ENCODE assay signal across 16 cellular contexts in genomic region chr17:18250259-18250658, GRCh38. TPM values are rescaled to one million over a fixed set of nuclear protein-coding genes. Genes with fewer than 3 reads are reported as not detected.
DNase-seq lines count a peak whose midpoint lies in the region; ATAC-seq, FAIRE-seq and TF ChIP-seq lines count a peak whose summit lies in the region.
"Had no signal": no experiment of that assay in that cellular context is flagged by ENCODE, and none has a peak within 500 bp of the region (broad histone marks: within the 10 kb centered on the region; RNA-seq: fewer than 3 reads in every experiment).

No MANE protein-coding gene starts in this region.

- CTCF ChIA-PET in Calu3 (lab: Charles Lee) = no interaction called here

- peaks cover 0 to 89% (median 0%) of the 10 kb centered on the region in 3 donors for H3K36me3 ChIP-seq in Peyer's patch

- TF ChIP-seq POLR2A in Peyer's patch (IDR thresholded peaks at IDR 0.05) = no peak

- FAIRE-seq in HTR-8/SVneo (lab: Jason Lieb, UNC) = peak; percentile 63

- H3K4me1 ChIP-seq in Peyer's patch = peaks cover 0 to 26% (median 0%) of the 10 kb centered on the region in 4 donors

- H3K9me3 Mint-ChIP-seq in Calu3 (ENCODE audit: low read depth, unreplicated experiment) = no peaks in the 10 kb centered on the region
- H3K9me3 Mint-ChIP-seq: neural crest cell had no signal

- no peak for DNase-seq in Calu3
- DNase-seq in HTR-8/SVneo (ENCODE audit: insufficient read length, low spot score) = no peak
- DNase-seq in Peyer's patch = peak in 2 of 3 donors; percentile 82 to 89
- DNase-seq in left kidney (ENCODE audit: low read depth, low spot score) = peak; percentile 19
- no peak for DNase-seq in dedifferentiated amniotic fluid mesenchymal stem cell (ENCODE audit: extremely low spot score)
- DNase-seq in activated T-cell treated with anti-CD3 and anti-CD28 coated beads, Interleukin-2, amount 50 U/mL, for 48 hours = no peak
- DNase-seq in ecto neural progenitor cell (ENCODE audit: low spot score) = no peak
- DNase-seq: activated CD8-positive, alpha-beta memory T cell treated with anti-CD3 and anti-CD28 coated beads for 24 hours; activated effector memory CD4-positive, alpha-beta T cell treated with anti-CD3 and anti-CD28 coated beads, Interleukin-2, amount 50 U/mL, for 16 hours; C1 segment of cervical spinal cord; effector CD4-positive, alpha-beta T cell; MV-4-11; upper lobe of left lung had no signal

- H3K27ac Mint-ChIP-seq in Calu3 (ENCODE audit: unreplicated experiment) = peak overlapping the region; percentile 36

- TF ChIP-seq CTCF in Calu3 (IDR thresholded peaks at IDR 0.05; ENCODE audit: unreplicated experiment) (no peak), Peyer's patch (IDR thresholded peaks at IDR 0.05) (no peak)

- no peaks in the 10 kb centered on the region for H3K27me3 Mint-ChIP-seq in Calu3 (ENCODE audit: unreplicated experiment)

- no peaks in the 10 kb centered on the region for H3K9me3 ChIP-seq in Peyer's patch
- H3K9me3 ChIP-seq: right atrium auricular region, upper lobe of left lung had no signal

- H3K27me3 ChIP-seq in Peyer's patch = no peaks in the 10 kb centered on the region
- H3K27me3 ChIP-seq: right atrium auricular region, upper lobe of left lung had no signal

- peak overlapping the region in 1 of 4 donors; percentile 4 for H3K27ac ChIP-seq in Peyer's patch
- H3K27ac ChIP-seq: right atrium auricular region, upper lobe of left lung had no signal

- peaks cover 59% of the 10 kb centered on the region for H3K36me3 Mint-ChIP-seq in Calu3 (ENCODE audit: insufficient read depth, unreplicated experiment)

- intact Hi-C loops in Calu3 (cut with micrococcal nuclease; ENCODE audit: unreplicated experiment) = no loop called here

- no peak for ATAC-seq in HG02973 (IDR thresholded peaks at IDR 0.05; ENCODE audit: unreplicated experiment)

- BruUV-seq in Calu3 (replicated peaks; lab: Mats Ljungman, UMichigan) = no TSS peak

- no peaks in the 10 kb centered on the region for H3K4me1 Mint-ChIP-seq in Calu3 (ENCODE audit: low read depth, unreplicated experiment)

- H3K4me3 Mint-ChIP-seq in Calu3 (ENCODE audit: low read depth, unreplicated experiment) = no peak overlapping the region
- H3K4me3 Mint-ChIP-seq: neural crest cell had no signal

- H3K4me3 ChIP-seq in Peyer's patch = no peak overlapping the region
- H3K4me3 ChIP-seq: right atrium auricular region, upper lobe of left lung had no signal

RNA-seq across cellular contexts. Expression of gene FLII, which starts 8.3 kb away (rescaled TPM):
- total RNA-seq in Calu3 (2022) = 281 and 298 TPM in 2 replicates
- 100 to 1,000 TPM; 311 to 538 (median 419) TPM for total RNA-seq in Peyer's patch

RNA-seq across cellular contexts. Expression of gene MIEF2, which starts 10.2 kb away (rescaled TPM):
- total RNA-seq in Calu3 (2022) (13.3 and 14.7 TPM in 2 replicates), Peyer's patch (10 to 100 TPM in 3 of 4 donors, 1 to 10 TPM in 1; 3.3 to 49.6 (median 22.9) TPM)

RNA-seq across cellular contexts. Expression of gene LLGL1, which starts 24.8 kb away (rescaled TPM):
- total RNA-seq in Calu3 (2022) (10.0 and 10.7 TPM in 2 replicates), Peyer's patch (10 to 100 TPM in 3 of 4 donors, 1 to 10 TPM in 1; 7.5 to 19.0 (median 15.4) TPM)

Comparison
In these comparisons a context has a peak if more than half of its experiments do, and no peak if none do; other contexts are left out.
1. DNase-seq: peak in Peyer's patch (2 of 3) and left kidney (single experiment); none in Calu3 (single experiment), HTR-8/SVneo (single experiment), dedifferentiated amniotic fluid mesenchymal stem cell (single experiment), activated T-cell treated with anti-CD3 and anti-CD28 coated beads, Interleukin-2, amount 50 U/mL, for 48 hours (0 of 2) and ecto neural progenitor cell (single experiment).